In genomic region chr2:168480825-168481585, GRCh38 we compare ENCODE assay signal across 31 cellular contexts. TPM values are rescaled to one million over a fixed set of nuclear protein-coding genes. Genes with fewer than 3 reads are reported as not detected.
DNase-seq lines count a peak whose midpoint lies in the region; ATAC-seq, FAIRE-seq and TF ChIP-seq lines count a peak whose summit lies in the region.
"Had no signal": no experiment of that assay in that cellular context is flagged by ENCODE, and none has a peak within 500 bp of the region (broad histone marks: within the 10 kb centered on the region; RNA-seq: fewer than 3 reads in every experiment).

No MANE protein-coding gene starts in this region.

- H3K79me2 ChIP-seq in GM23338 (replicated peaks; ENCODE audit: insufficient read depth) (peaks cover 100% of the 10 kb centered on the region), neural progenitor cell (ENCODE audit: low read depth) (peaks cover 96% of the 10 kb centered on the region)

- peak overlapping the region; percentile 43 for H3K27ac Mint-ChIP-seq in CD4-positive, alpha-beta T cell
- peak overlapping the region; percentile 14 for H3K27ac Mint-ChIP-seq in GM23338
- peak overlapping the region; percentile 53 for H3K27ac Mint-ChIP-seq in neural progenitor cell
- no peak overlapping the region for H3K27ac Mint-ChIP-seq in activated CD4-positive, alpha-beta memory T cell treated with anti-CD3 and anti-CD28 coated beads, Interleukin-2, amount 10 ng/mL, durations not matched to agents 7 days and 5 days
- H3K27ac Mint-ChIP-seq: activated naive CD4-positive, alpha-beta T cell treated with anti-CD3 and anti-CD28 coated beads, Interleukin-2, amount 50 U/mL, for 24 hours; activated T-helper 17 cell treated with anti-CD3 and anti-CD28 coated beads, Interleukin-2, amount 50 U/mL, for 72 hours; memory B cell; stimulated activated effector memory CD8-positive, alpha-beta T cell treated with anti-CD3 and anti-CD28 coated beads, Interleukin-12 subunit alpha, Interleukin-12 subunit beta, amount 100 ng/mL, for 72 hours; T-helper 17 cell; type B pancreatic cell had no signal

- peaks cover 9% of the 10 kb centered on the region for H3K36me3 Mint-ChIP-seq in CD4-positive, alpha-beta T cell (ENCODE audit: low read depth)
- H3K36me3 Mint-ChIP-seq in GM23338 (ENCODE audit: low read depth): peaks cover 4% of the 10 kb centered on the region; the same call in 1 of the 3 replicates
- H3K36me3 Mint-ChIP-seq in neural progenitor cell: peaks cover 7% of the 10 kb centered on the region
- no peaks in the 10 kb centered on the region for H3K36me3 Mint-ChIP-seq in activated CD4-positive, alpha-beta memory T cell treated with anti-CD3 and anti-CD28 coated beads, Interleukin-2, amount 10 ng/mL, durations not matched to agents 7 days and 5 days (ENCODE audit: low read depth)
- H3K36me3 Mint-ChIP-seq: memory B cell; stimulated activated effector memory CD8-positive, alpha-beta T cell treated with anti-CD3 and anti-CD28 coated beads, Interleukin-12 subunit alpha, Interleukin-12 subunit beta, amount 100 ng/mL, for 72 hours had no signal

- no peak overlapping the region for H3K4me3 Mint-ChIP-seq in CD4-positive, alpha-beta T cell
- no peak overlapping the region for H3K4me3 Mint-ChIP-seq in GM23338
- H3K4me3 Mint-ChIP-seq in neural progenitor cell: no peak overlapping the region
- H3K4me3 Mint-ChIP-seq in activated CD4-positive, alpha-beta memory T cell treated with anti-CD3 and anti-CD28 coated beads, Interleukin-2, amount 10 ng/mL, durations not matched to agents 7 days and 5 days: no peak overlapping the region
- H3K4me3 Mint-ChIP-seq: activated naive CD4-positive, alpha-beta T cell treated with anti-CD3 and anti-CD28 coated beads, Interleukin-2, amount 50 U/mL, for 24 hours; activated T-helper 17 cell treated with anti-CD3 and anti-CD28 coated beads, Interleukin-2, amount 50 U/mL, for 72 hours; memory B cell; stimulated activated effector memory CD8-positive, alpha-beta T cell treated with anti-CD3 and anti-CD28 coated beads, Interleukin-12 subunit alpha, Interleukin-12 subunit beta, amount 100 ng/mL, for 72 hours; T-helper 17 cell; type B pancreatic cell had no signal

- H3K9me3 ChIP-seq in CD4-positive, alpha-beta T cell (ENCODE audit: control insufficient read depth, low read length): no peaks in the 10 kb centered on the region
- H3K9me3 ChIP-seq in colonic mucosa (no peaks in the 10 kb centered on the region), neural progenitor cell (ENCODE audit: low read depth) (no peaks in the 10 kb centered on the region), HAP-1 (no peaks in the 10 kb centered on the region; the same call in 1 of the 2 replicates)
- H3K9me3 ChIP-seq: gastroesophageal sphincter had no signal

- H3K4me1 Mint-ChIP-seq in CD4-positive, alpha-beta T cell (ENCODE audit: low read depth): peaks cover 74% of the 10 kb centered on the region
- H3K4me1 Mint-ChIP-seq in GM23338 (peaks cover 58% of the 10 kb centered on the region), neural progenitor cell (peaks cover 12% of the 10 kb centered on the region)
- no peaks in the 10 kb centered on the region for H3K4me1 Mint-ChIP-seq in activated CD4-positive, alpha-beta memory T cell treated with anti-CD3 and anti-CD28 coated beads, Interleukin-2, amount 10 ng/mL, durations not matched to agents 7 days and 5 days
- H3K4me1 Mint-ChIP-seq: memory B cell; stimulated activated effector memory CD8-positive, alpha-beta T cell treated with anti-CD3 and anti-CD28 coated beads, Interleukin-12 subunit alpha, Interleukin-12 subunit beta, amount 100 ng/mL, for 72 hours had no signal

- CTCF ChIA-PET in CD4-positive, alpha-beta T cell (lab: Charles Lee): interaction anchor here (1.0 to 1.6 kb wide), 3 partner anchors 9 to 14 kb away, joined by 3 to 4 read pairs (median 3); no protein-coding TSS in a partner anchor
- CTCF ChIA-PET in activated CD4-positive, alpha-beta memory T cell treated with anti-CD3 and anti-CD28 coated beads, Interleukin-2, amount 10 ng/mL, durations not matched to agents 7 days and 5 days (lab: Charles Lee): interaction anchor here (1.2 kb wide), 1 partner anchor 13 kb away, joined by 3 read pairs; no protein-coding TSS in a partner anchor

- H3K4me3 ChIP-seq in GM23338 (no peak overlapping the region), colonic mucosa (no peak overlapping the region), neural progenitor cell (no peak overlapping the region), HAP-1 (no peak overlapping the region)
- H3K4me3 ChIP-seq: BLaER1, gastroesophageal sphincter had no signal

- intact Hi-C loops in CD4-positive, alpha-beta T cell (cut with DNase I, micrococcal nuclease): no loop called here
- intact Hi-C loops in colonic mucosa (cut with DNase I): no loop called here

- POLR2A ChIA-PET in CD4-positive, alpha-beta T cell (lab: Charles Lee): interaction anchor here (1.8 kb wide), 1 partner anchor 9 kb away, joined by 8 read pairs; no protein-coding TSS in a partner anchor
- POLR2A ChIA-PET in activated CD4-positive, alpha-beta memory T cell treated with anti-CD3 and anti-CD28 coated beads, Interleukin-2, amount 10 ng/mL, durations not matched to agents 7 days and 5 days (lab: Charles Lee): interaction anchor here (1.7 kb wide), 1 partner anchor 9 kb away, joined by 4 read pairs; no protein-coding TSS in a partner anchor

- no peak for TF ChIP-seq CTCF in CD4-positive, alpha-beta T cell (IDR thresholded peaks at IDR 0.05)
- TF ChIP-seq CTCF in GM23338 (conservative IDR thresholded peaks at IDR 0.05; ENCODE audit: low read depth in 2 of 2) (no peak), colonic mucosa (IDR thresholded peaks at IDR 0.05) (no peak), neural progenitor cell (IDR thresholded peaks at IDR 0.05) (no peak)

- H4K20me1 ChIP-seq in GM23338 (replicated peaks; ENCODE audit: insufficient read depth): peaks cover 4% of the 10 kb centered on the region
- peaks cover 12% of the 10 kb centered on the region for H4K20me1 ChIP-seq in neural progenitor cell (ENCODE audit: low read depth)

- peaks cover 3% of the 10 kb centered on the region for H3K9me3 Mint-ChIP-seq in CD4-positive, alpha-beta T cell
- H3K9me3 Mint-ChIP-seq in GM23338: 0 out of 3 replicates have a peak, but pooled peaks cover 2% of the 10 kb centered on the region
- peaks cover 10% of the 10 kb centered on the region for H3K9me3 Mint-ChIP-seq in neural progenitor cell
- no peaks in the 10 kb centered on the region for H3K9me3 Mint-ChIP-seq in activated CD4-positive, alpha-beta memory T cell treated with anti-CD3 and anti-CD28 coated beads, Interleukin-2, amount 10 ng/mL, durations not matched to agents 7 days and 5 days
- H3K9me3 Mint-ChIP-seq: activated naive CD4-positive, alpha-beta T cell treated with anti-CD3 and anti-CD28 coated beads, Interleukin-2, amount 50 U/mL, for 24 hours; activated T-helper 17 cell treated with anti-CD3 and anti-CD28 coated beads, Interleukin-2, amount 50 U/mL, for 72 hours; stimulated activated effector memory CD8-positive, alpha-beta T cell treated with anti-CD3 and anti-CD28 coated beads, Interleukin-12 subunit alpha, Interleukin-12 subunit beta, amount 100 ng/mL, for 72 hours; type B pancreatic cell had no signal

- H3K27me3 Mint-ChIP-seq in CD4-positive, alpha-beta T cell: no peaks in the 10 kb centered on the region
- H3K27me3 Mint-ChIP-seq in GM23338 (ENCODE audit: insufficient read depth, low read depth, poor library complexity): peaks cover 5% of the 10 kb centered on the region
- H3K27me3 Mint-ChIP-seq in neural progenitor cell (ENCODE audit: insufficient read depth, low read depth): peaks cover 3% of the 10 kb centered on the region
- peaks cover 3% of the 10 kb centered on the region for H3K27me3 Mint-ChIP-seq in activated CD4-positive, alpha-beta memory T cell treated with anti-CD3 and anti-CD28 coated beads, Interleukin-2, amount 10 ng/mL, durations not matched to agents 7 days and 5 days
- H3K27me3 Mint-ChIP-seq: activated naive CD4-positive, alpha-beta T cell treated with anti-CD3 and anti-CD28 coated beads, Interleukin-2, amount 50 U/mL, for 24 hours; activated T-helper 17 cell treated with anti-CD3 and anti-CD28 coated beads, Interleukin-2, amount 50 U/mL, for 72 hours; memory B cell; T-helper 17 cell; type B pancreatic cell had no signal

- no peak for TF ChIP-seq POLR2A in GM12892 (IDR thresholded peaks at IDR 0.05; ENCODE audit: low read depth, low read length)

- H3K4me2 ChIP-seq in GM23338 (no peak overlapping the region), neural progenitor cell (no peak overlapping the region)
- H3K4me2 ChIP-seq: BLaER1 had no signal

- no peak for DNase-seq in CD4-positive, alpha-beta T cell
- DNase-seq in GM23338 (ENCODE audit: low spot score) (no peak), colonic mucosa (peak; percentile 43), neural progenitor cell (ENCODE audit: low spot score) (no peak), HAP-1 (ENCODE audit: low spot score in 2 of 2) (no peak), GM12892 (ENCODE audit: insufficient read length) (no peak)
- no peak for DNase-seq in activated CD4-positive, alpha-beta memory T cell treated with anti-CD3 and anti-CD28 coated beads, Interleukin-2, amount 10 ng/mL, durations not matched to agents 7 days and 5 days
- DNase-seq: activated CD4-positive, alpha-beta T cell treated with anti-CD3 and anti-CD28 coated beads, Interleukin-2, amount 50 U/mL, for 48 hours; hippocampal formation; KBM-7; NCI-H1417; NCI-H2029 treated with DMSO at 0.1 percent for 48 hours; NCI-H524 treated with DMSO at 0.1 percent for 48 hours; nucleus accumbens; SHP77; stimulated activated CD4-positive, alpha-beta T cell treated with anti-CD3 and anti-CD28 coated beads, Interleukin-15, amount 100 ng/mL, for 24 hours; substantia nigra; T-helper 17 cell had no signal

- FAIRE-seq in GM12892 (lab: Jason Lieb, UNC): no peak
- FAIRE-seq: endothelial cell of umbilical vein, H1, HTR-8/SVneo had no signal

- no peak for ATAC-seq in CD4-positive, alpha-beta T cell (ENCODE audit: poor library complexity)
- no peak for ATAC-seq in GM23338
- no peak for ATAC-seq in HG02884 (IDR thresholded peaks at IDR 0.05; ENCODE audit: unreplicated experiment)
- ATAC-seq: activated CD4-positive, CD25-positive, alpha-beta regulatory T cell treated with anti-CD3 and anti-CD28 coated beads, Interleukin-2, amount 50 U/mL, for 24 hours; gastroesophageal sphincter; Panc1; stimulated activated effector memory CD8-positive, alpha-beta T cell treated with anti-CD3 and anti-CD28 coated beads, Interleukin-12 subunit alpha, Interleukin-12 subunit beta, amount 100 ng/mL, for 72 hours; T-helper 17 cell had no signal

- H3K4me1 ChIP-seq in GM23338 (ENCODE audit: insufficient read depth): peaks cover 45% of the 10 kb centered on the region
- H3K4me1 ChIP-seq in colonic mucosa: peaks cover 3% of the 10 kb centered on the region
- H3K4me1 ChIP-seq in neural progenitor cell: peaks cover 8% of the 10 kb centered on the region
- H3K4me1 ChIP-seq in HAP-1: peaks cover 26% of the 10 kb centered on the region

- no peaks in the 10 kb centered on the region for H3K36me3 ChIP-seq in GM23338 (ENCODE audit: insufficient read depth)
- no peaks in the 10 kb centered on the region for H3K36me3 ChIP-seq in colonic mucosa
- no peaks in the 10 kb centered on the region for H3K36me3 ChIP-seq in neural progenitor cell
- H3K36me3 ChIP-seq in HAP-1 (replicated peaks): no peaks in the 10 kb centered on the region
- H3K36me3 ChIP-seq: gastroesophageal sphincter had no signal

- no peak overlapping the region for H3K27ac ChIP-seq in CD4-positive, alpha-beta T cell (ENCODE audit: low read depth, low read length)
- H3K27ac ChIP-seq in GM23338 (ENCODE audit: low read depth) (no peak overlapping the region), colonic mucosa (peak overlapping the region; percentile 66), neural progenitor cell (no peak overlapping the region)
- H3K27ac ChIP-seq: BLaER1, gastroesophageal sphincter had no signal

- H2AFZ ChIP-seq in GM23338 (no peak overlapping the region), neural progenitor cell (replicated peaks) (no peak overlapping the region)

- no peaks in the 10 kb centered on the region for H3K27me3 ChIP-seq in CD4-positive, alpha-beta T cell (ENCODE audit: control insufficient read depth, insufficient read depth, low read length)
- no peaks in the 10 kb centered on the region for H3K27me3 ChIP-seq in GM23338 (ENCODE audit: insufficient read depth)
- H3K27me3 ChIP-seq in colonic mucosa: no peaks in the 10 kb centered on the region
- no peaks in the 10 kb centered on the region for H3K27me3 ChIP-seq in neural progenitor cell
- no peaks in the 10 kb centered on the region for H3K27me3 ChIP-seq in HAP-1 (ENCODE audit: low read depth)
- H3K27me3 ChIP-seq: BLaER1, gastroesophageal sphincter had no signal

- H3F3A ChIP-seq in GM23338 (replicated peaks; ENCODE audit: low read depth) (no peaks in the 10 kb centered on the region), neural progenitor cell (ENCODE audit: low read depth) (no peaks in the 10 kb centered on the region)

- H3K9ac ChIP-seq in colonic mucosa (ENCODE audit: low read depth in 2 of 2, low read length in 2 of 2) (peak overlapping the region in 1 of 2 donors; percentile 47), neural progenitor cell (no peak overlapping the region)
- H3K9ac ChIP-seq: BLaER1 had no signal

- in situ Hi-C loops in HAP-1 (cut with MboI; ENCODE audit: low sequenced_read_pairs): no loop called here

- H3K9me2 ChIP-seq in GM23338 (ENCODE audit: insufficient read depth): no peaks in the 10 kb centered on the region

RNA-seq across cellular contexts. Expression of gene CERS6, which starts 24.9 kb away (rescaled TPM):
- 10 to 100 TPM; 16.9 to 17.9 TPM for total RNA-seq in CD4-positive, alpha-beta T cell
- 33.5 and 35.0 TPM in 2 replicates for total RNA-seq in GM23338 (2014; rRNA removed; shearing (Covaris generic))
- 6.9 and 7.4 TPM in 2 replicates for polyA plus RNA-seq in GM23338 (2016; fragmentation: Nextera tagmentation; extraction: Ambion mirVana)
- total RNA-seq in colonic mucosa (10 to 100 TPM; 56.7 to 75.9 TPM), neural progenitor cell (ENCODE audit: low replicate concordance) (35.7 and 50.8 TPM in 2 replicates)
- polyA plus RNA-seq in GM12892 (2012; ENCODE audit: missing spikeins): 9.1 TPM
- total RNA-seq in activated CD4-positive, alpha-beta memory T cell treated with anti-CD3 and anti-CD28 coated beads, Interleukin-2, amount 10 ng/mL, durations not matched to agents 7 days and 5 days: 1 to 10 TPM; 7.4 to 8.4 TPM
